Comparison of ENCODE assay signal across 9 cellular contexts in the genomic region with DNA sequence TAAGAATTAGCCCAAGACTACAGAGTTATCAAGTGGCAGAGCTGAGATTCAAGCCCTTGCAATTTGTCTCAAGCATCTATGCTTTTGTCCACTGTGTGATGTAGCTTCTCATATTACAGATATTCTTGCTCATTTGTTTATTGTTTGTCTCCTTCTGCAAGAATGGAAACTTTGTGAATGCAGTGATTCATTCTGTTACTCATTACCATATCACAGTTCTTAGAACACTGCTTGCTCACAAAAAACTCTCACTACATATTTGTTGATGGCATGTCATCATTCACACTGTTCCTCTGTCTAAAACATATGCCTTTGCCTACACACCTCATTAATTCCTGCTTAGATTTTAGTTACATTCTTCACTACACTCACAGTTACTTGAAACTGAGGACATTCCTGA.
DNase-seq lines count a peak whose midpoint lies in the region; ATAC-seq and TF ChIP-seq lines count a peak whose summit lies in the region.
"Had no signal": no experiment of that assay in that cellular context is flagged by ENCODE, and none has a peak within 500 bp of the region (broad histone marks: within the 10 kb centered on the region; RNA-seq: fewer than 3 reads in every experiment).

No MANE protein-coding gene starts in this region.

- no peak overlapping the region for H2AFZ ChIP-seq in GM23338

- H3K79me2 ChIP-seq in GM23338 (replicated peaks; ENCODE audit: insufficient read depth): no peaks in the 10 kb centered on the region

- no peaks in the 10 kb centered on the region for H3F3A ChIP-seq in GM23338 (replicated peaks; ENCODE audit: low read depth)

- POLR2A ChIA-PET in A673 (lab: Charles Lee; ENCODE audit: low non-redundant PET): no interaction called here

- no peaks in the 10 kb centered on the region for H3K27me3 Mint-ChIP-seq in GM23338 (ENCODE audit: insufficient read depth, low read depth, poor library complexity)

- H3K9me3 Mint-ChIP-seq in GM23338: no peaks in the 10 kb centered on the region

- no peaks in the 10 kb centered on the region for H3K4me1 Mint-ChIP-seq in GM23338

- H3K4me3 ChIP-seq in A673 (ENCODE audit: low read depth, low read length, poor library complexity, severe bottlenecking) (no peak overlapping the region), epithelial cell of proximal tubule (ENCODE audit: low read depth, low read length) (no peak overlapping the region), ascending aorta (no peak overlapping the region), GM23338 (no peak overlapping the region)

- intact Hi-C loops in A673 (cut with micrococcal nuclease; ENCODE audit: unreplicated experiment): no loop called here
- intact Hi-C loops in ascending aorta (cut with DNase I): no loop called here

- DNase-seq in A673 (ENCODE audit: low spot score) (peak; percentile 17), epithelial cell of proximal tubule (ENCODE audit: low read depth) (peak; percentile 98), ascending aorta (ENCODE audit: low spot score in 2 of 2) (no peak), GM23338 (ENCODE audit: low spot score) (no peak), activated gamma-delta T cell (lab: John Stamatoyannopoulos, UW) (no peak)
- DNase-seq: COR-L47 had no signal

- H3K27ac Mint-ChIP-seq in GM23338: no peak overlapping the region

- H3K9me2 ChIP-seq in GM23338 (ENCODE audit: insufficient read depth): no peaks in the 10 kb centered on the region; the same call in 1 of the 2 replicates

- CTCF ChIA-PET in A673 (lab: Charles Lee): no interaction called here

- ATAC-seq in GM19438 (IDR thresholded peaks at IDR 0.05; ENCODE audit: low read depth, unreplicated experiment): peak; percentile 74
- ATAC-seq in HG03469 (IDR thresholded peaks at IDR 0.05; ENCODE audit: unreplicated experiment): peak; percentile 81
- ATAC-seq in GM21723 (IDR thresholded peaks at IDR 0.05; ENCODE audit: unreplicated experiment): no peak
- no peak for ATAC-seq in GM23338

- no peak overlapping the region for H3K4me3 Mint-ChIP-seq in GM23338

- no peaks in the 10 kb centered on the region for H3K36me3 Mint-ChIP-seq in GM23338 (ENCODE audit: low read depth)

- H3K27ac ChIP-seq in A673 (ENCODE audit: low read depth, low read length, poor library complexity, severe bottlenecking) (no peak overlapping the region), ascending aorta (no peak overlapping the region), GM23338 (ENCODE audit: low read depth) (no peak overlapping the region)

- no peak overlapping the region for H3K4me2 ChIP-seq in GM23338

- TF ChIP-seq CTCF in A673 (conservative IDR thresholded peaks at IDR 0.05; ENCODE audit: low read depth, low read length) (no peak), epithelial cell of proximal tubule (conservative IDR thresholded peaks at IDR 0.05; ENCODE audit: low read depth, low read length) (no peak), ascending aorta (IDR thresholded peaks at IDR 0.05) (no peak), GM23338 (conservative IDR thresholded peaks at IDR 0.05; ENCODE audit: low read depth in 2 of 2) (no peak)

- no peaks in the 10 kb centered on the region for H3K4me1 ChIP-seq in A673 (ENCODE audit: insufficient read depth, low read length, poor library complexity, severe bottlenecking)
- H3K4me1 ChIP-seq in ascending aorta: no peaks in the 10 kb centered on the region
- no peaks in the 10 kb centered on the region for H3K4me1 ChIP-seq in GM23338 (ENCODE audit: insufficient read depth)

- H3K9me3 ChIP-seq in A673 (ENCODE audit: low read depth, low read length, poor library complexity, severe bottlenecking): no peaks in the 10 kb centered on the region
- no peaks in the 10 kb centered on the region for H3K9me3 ChIP-seq in ascending aorta

- no peaks in the 10 kb centered on the region for H4K20me1 ChIP-seq in GM23338 (replicated peaks; ENCODE audit: insufficient read depth)

- no TSS peak for BruUV-seq in A673 (replicated peaks; lab: Mats Ljungman, UMichigan)

- no peaks in the 10 kb centered on the region for H3K27me3 ChIP-seq in A673 (replicated peaks; ENCODE audit: insufficient read depth, low read depth, low read length, poor library complexity)
- no peaks in the 10 kb centered on the region for H3K27me3 ChIP-seq in ascending aorta
- H3K27me3 ChIP-seq in GM23338 (ENCODE audit: insufficient read depth): no peaks in the 10 kb centered on the region

- H3K36me3 ChIP-seq in A673 (ENCODE audit: insufficient read depth, low read length, poor library complexity, severe bottlenecking): no peaks in the 10 kb centered on the region
- H3K36me3 ChIP-seq in ascending aorta: no peaks in the 10 kb centered on the region
- H3K36me3 ChIP-seq in GM23338 (ENCODE audit: insufficient read depth): no peaks in the 10 kb centered on the region

TF ChIP-seq in GM23338, 12 proteins besides CTCF, POLR2A, EP300 and RAD21:
- TF ChIP-seq POLR2AphosphoS5 (IDR thresholded peaks at IDR 0.05; ENCODE audit: low read depth) (no peak), STAT1 (IDR thresholded peaks at IDR 0.05; ENCODE audit: unreplicated experiment) (no peak), CREB1 (CRISPR knock-in tag; IDR thresholded peaks at IDR 0.05; ENCODE audit: low read depth) (no peak), ZNF331 (CRISPR knock-in tag; IDR thresholded peaks at IDR 0.05; ENCODE audit: low read depth) (no peak), EZH2 (IDR thresholded peaks at IDR 0.05; ENCODE audit: low read depth, unreplicated experiment) (no peak), EZH2phosphoT487 (IDR thresholded peaks at IDR 0.05; ENCODE audit: unreplicated experiment) (no peak), JUNB (IDR thresholded peaks at IDR 0.05; ENCODE audit: unreplicated experiment) (no peak)
- TF ChIP-seq, protein P1, sequence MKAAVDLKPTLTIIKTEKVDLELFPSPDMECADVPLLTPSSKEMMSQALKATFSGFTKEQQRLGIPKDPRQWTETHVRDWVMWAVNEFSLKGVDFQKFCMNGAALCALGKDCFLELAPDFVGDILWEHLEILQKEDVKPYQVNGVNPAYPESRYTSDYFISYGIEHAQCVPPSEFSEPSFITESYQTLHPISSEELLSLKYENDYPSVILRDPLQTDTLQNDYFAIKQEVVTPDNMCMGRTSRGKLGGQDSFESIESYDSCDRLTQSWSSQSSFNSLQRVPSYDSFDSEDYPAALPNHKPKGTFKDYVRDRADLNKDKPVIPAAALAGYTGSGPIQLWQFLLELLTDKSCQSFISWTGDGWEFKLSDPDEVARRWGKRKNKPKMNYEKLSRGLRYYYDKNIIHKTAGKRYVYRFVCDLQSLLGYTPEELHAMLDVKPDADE (IDR thresholded peaks at IDR 0.05): no peak
- TF ChIP-seq, protein P2, sequence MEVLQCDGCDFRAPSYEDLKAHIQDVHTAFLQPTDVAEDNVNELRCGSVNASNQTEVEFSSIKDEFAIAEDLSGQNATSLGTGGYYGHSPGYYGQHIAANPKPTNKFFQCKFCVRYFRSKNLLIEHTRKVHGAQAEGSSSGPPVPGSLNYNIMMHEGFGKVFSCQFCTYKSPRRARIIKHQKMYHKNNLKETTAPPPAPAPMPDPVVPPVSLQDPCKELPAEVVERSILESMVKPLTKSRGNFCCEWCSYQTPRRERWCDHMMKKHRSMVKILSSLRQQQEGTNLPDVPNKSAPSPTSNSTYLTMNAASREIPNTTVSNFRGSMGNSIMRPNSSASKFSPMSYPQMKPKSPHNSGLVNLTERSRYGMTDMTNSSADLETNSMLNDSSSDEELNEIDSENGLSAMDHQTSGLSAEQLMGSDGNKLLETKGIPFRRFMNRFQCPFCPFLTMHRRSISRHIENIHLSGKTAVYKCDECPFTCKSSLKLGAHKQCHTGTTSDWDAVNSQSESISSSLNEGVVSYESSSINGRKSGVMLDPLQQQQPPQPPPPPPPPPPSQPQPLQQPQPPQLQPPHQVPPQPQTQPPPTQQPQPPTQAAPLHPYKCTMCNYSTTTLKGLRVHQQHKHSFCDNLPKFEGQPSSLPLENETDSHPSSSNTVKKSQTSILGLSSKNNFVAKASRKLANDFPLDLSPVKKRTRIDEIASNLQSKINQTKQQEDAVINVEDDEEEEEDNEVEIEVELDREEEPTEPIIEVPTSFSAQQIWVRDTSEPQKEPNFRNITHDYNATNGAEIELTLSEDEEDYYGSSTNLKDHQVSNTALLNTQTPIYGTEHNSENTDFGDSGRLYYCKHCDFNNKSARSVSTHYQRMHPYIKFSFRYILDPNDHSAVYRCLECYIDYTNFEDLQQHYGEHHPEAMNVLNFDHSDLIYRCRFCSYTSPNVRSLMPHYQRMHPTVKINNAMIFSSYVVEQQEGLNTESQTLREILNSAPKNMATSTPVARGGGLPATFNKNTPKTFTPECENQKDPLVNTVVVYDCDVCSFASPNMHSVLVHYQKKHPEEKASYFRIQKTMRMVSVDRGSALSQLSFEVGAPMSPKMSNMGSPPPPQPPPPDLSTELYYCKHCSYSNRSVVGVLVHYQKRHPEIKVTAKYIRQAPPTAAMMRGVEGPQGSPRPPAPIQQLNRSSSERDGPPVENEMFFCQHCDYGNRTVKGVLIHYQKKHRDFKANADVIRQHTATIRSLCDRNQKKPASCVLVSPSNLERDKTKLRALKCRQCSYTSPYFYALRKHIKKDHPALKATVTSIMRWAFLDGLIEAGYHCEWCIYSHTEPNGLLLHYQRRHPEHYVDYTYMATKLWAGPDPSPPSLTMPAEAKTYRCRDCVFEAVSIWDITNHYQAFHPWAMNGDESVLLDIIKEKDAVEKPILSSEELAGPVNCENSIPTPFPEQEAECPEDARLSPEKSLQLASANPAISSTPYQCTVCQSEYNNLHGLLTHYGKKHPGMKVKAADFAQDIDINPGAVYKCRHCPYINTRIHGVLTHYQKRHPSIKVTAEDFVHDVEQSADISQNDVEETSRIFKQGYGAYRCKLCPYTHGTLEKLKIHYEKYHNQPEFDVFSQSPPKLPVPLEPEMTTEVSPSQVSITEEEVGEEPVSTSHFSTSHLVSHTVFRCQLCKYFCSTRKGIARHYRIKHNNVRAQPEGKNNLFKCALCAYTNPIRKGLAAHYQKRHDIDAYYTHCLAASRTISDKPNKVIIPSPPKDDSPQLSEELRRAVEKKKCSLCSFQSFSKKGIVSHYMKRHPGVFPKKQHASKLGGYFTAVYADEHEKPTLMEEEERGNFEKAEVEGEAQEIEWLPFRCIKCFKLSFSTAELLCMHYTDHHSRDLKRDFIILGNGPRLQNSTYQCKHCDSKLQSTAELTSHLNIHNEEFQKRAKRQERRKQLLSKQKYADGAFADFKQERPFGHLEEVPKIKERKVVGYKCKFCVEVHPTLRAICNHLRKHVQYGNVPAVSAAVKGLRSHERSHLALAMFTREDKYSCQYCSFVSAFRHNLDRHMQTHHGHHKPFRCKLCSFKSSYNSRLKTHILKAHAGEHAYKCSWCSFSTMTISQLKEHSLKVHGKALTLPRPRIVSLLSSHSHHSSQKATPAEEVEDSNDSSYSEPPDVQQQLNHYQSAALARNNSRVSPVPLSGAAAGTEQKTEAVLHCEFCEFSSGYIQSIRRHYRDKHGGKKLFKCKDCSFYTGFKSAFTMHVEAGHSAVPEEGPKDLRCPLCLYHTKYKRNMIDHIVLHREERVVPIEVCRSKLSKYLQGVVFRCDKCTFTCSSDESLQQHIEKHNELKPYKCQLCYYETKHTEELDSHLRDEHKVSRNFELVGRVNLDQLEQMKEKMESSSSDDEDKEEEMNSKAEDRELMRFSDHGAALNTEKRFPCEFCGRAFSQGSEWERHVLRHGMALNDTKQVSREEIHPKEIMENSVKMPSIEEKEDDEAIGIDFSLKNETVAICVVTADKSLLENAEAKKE (CRISPR knock-in tag; IDR thresholded peaks at IDR 0.05): no peak

Comparison
In these comparisons a context has a peak if more than half of its experiments do, and no peak if none do; other contexts are left out.
1. DNase-seq: peak in A673 (single experiment) and epithelial cell of proximal tubule (single experiment); none in ascending aorta (0 of 2), GM23338 (single experiment) and activated gamma-delta T cell (single experiment).
2. ATAC-seq: peak in GM19438 (single experiment) and HG03469 (single experiment); none in GM21723 (single experiment) and GM23338 (single experiment).